8 cellular contexts compared by ENCODE assay signal in the genomic region with DNA sequence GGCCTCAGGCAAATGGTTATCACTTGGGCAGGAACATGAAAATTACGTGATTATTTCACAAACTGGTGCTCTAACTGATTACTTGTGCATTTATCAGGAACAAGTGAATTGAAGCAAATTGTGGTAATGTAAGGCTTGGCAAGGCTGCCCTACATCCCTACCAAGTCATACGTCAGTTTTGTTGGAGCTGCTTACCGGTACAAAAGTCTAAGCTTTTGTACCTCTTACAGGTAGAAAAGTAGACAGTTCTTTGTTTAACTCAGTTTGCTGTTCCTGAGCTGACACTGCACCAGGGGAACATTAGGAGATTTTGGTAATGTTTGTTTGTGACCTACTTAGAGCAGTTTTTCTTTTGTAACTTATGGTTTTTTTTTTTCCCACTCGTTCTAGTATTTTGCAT. TPM values are rescaled to one million over a fixed set of nuclear protein-coding genes. Genes with fewer than 3 reads are reported as not detected.
DNase-seq lines count a peak whose midpoint lies in the region; ATAC-seq and TF ChIP-seq lines count a peak whose summit lies in the region.

No MANE protein-coding gene starts in this region.

- H3K36me3 ChIP-seq in muscle layer of duodenum (ENCODE audit: control insufficient read depth in 1 of 2, insufficient read depth in 2 of 2, low read length in 2 of 2): peaks cover 0 to 4% of the 10 kb centered on the region in 2 donors

- peak overlapping the region; percentile 53 for H3K27ac ChIP-seq in muscle layer of duodenum (ENCODE audit: low read length)

- DNase-seq in AG10803 (ENCODE audit: low read depth) (no peak), DMS79 treated with DMSO at 0.1 percent for 48 hours (lab: John Stamatoyannopoulos, UW) (no peak), GF-D8 (lab: John Stamatoyannopoulos, UW) (no peak)
- no peak for DNase-seq in Jurkat, Clone E6-1 (ENCODE audit: low read depth, low spot score)
- peak; percentile 13 for DNase-seq in central memory CD4-positive, alpha-beta T cell

- H3K4me1 ChIP-seq in muscle layer of duodenum (ENCODE audit: control insufficient read depth in 1 of 2, insufficient read depth in 2 of 2, low read length in 2 of 2): peaks cover 27 to 43% of the 10 kb centered on the region in 2 donors

- no peaks in the 10 kb centered on the region for H3K27me3 ChIP-seq in muscle layer of duodenum (ENCODE audit: low read depth, low read length)

- no peak for ATAC-seq in GM19324 (IDR thresholded peaks at IDR 0.05; ENCODE audit: low FRiP score, unreplicated experiment)
- no peak for ATAC-seq in HG02981 (IDR thresholded peaks at IDR 0.05; ENCODE audit: unreplicated experiment)

- TF ChIP-seq CTCF in AG10803 (conservative IDR thresholded peaks at IDR 0.05; ENCODE audit: low read length): no peak

- no peaks in the 10 kb centered on the region for H3K9me3 ChIP-seq in muscle layer of duodenum (ENCODE audit: control insufficient read depth in 1 of 2, low read length in 2 of 2)

- peak overlapping the region; percentile 95 for H3K4me3 ChIP-seq in AG10803 (ENCODE audit: low read length)
- H3K4me3 ChIP-seq in Jurkat, Clone E6-1 (ENCODE audit: low read length): peak overlapping the region; percentile 99
- H3K4me3 ChIP-seq in muscle layer of duodenum (ENCODE audit: low read depth in 1 of 2, low read length in 2 of 2): peak overlapping the region; percentile 93 to 96

RNA-seq across cellular contexts. Expression of a gene that starts 2.2 kb away (rescaled TPM):
- polyA plus RNA-seq in Jurkat, Clone E6-1 (2012; ENCODE audit: insufficient read depth, insufficient read length): 139 TPM

RNA-seq across cellular contexts. Expression of a gene that starts 15.5 kb away (rescaled TPM):
- 114 TPM for polyA plus RNA-seq in Jurkat, Clone E6-1 (2012; ENCODE audit: insufficient read depth, insufficient read length)
